1 cellular context compared by ENCODE assay signal in the genomic region with DNA sequence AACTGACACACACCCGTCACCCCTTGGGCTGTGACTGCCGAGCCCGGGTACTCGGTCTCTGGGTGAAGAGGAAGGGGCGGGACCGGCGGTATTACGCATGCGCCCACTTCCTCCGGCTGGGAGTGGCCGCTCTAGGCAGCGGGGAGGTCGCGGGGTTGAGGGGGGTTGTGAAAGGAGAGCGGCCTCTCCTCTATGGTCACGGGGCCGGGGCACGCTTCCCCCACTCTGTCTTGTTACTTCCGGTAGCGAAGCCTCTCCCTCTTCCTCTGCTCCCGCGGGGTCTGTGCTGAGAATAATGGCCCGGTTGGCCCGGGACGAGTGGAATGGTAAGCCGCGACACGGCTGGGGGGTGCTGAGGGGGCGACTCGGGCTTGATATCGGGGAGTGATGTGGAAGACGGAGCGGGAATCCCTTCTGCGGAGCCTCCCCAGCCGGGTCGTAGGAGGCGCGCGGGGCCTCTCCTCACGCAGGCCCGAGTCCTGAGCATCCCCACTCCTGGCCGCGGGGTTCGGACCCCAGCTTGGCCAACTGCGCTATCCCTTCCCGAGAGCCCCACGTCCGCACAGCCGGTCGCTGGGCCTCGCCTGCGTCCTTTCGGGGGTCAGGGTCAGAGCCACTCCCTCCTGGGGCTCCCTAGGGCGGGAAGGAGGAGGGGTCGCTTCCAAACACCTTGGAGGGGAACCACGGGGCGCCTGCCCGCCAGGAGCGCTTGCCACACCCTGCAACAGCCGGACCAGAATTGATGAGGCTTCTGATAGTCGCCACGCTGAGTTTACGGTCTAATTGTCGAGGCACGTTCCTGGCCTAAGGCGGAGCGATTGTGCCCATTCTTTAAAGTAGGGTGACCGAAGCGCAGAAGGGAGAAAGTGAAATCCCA.
TF ChIP-seq lines count a peak whose summit lies in the region.

A gene with protein sequence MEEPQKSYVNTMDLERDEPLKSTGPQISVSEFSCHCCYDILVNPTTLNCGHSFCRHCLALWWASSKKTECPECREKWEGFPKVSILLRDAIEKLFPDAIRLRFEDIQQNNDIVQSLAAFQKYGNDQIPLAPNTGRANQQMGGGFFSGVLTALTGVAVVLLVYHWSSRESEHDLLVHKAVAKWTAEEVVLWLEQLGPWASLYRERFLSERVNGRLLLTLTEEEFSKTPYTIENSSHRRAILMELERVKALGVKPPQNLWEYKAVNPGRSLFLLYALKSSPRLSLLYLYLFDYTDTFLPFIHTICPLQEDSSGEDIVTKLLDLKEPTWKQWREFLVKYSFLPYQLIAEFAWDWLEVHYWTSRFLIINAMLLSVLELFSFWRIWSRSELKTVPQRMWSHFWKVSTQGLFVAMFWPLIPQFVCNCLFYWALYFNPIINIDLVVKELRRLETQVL (plus strand): TSS at position 259 of the 877 bp plus-strand sequence. CDS start 11,396 bp downstream, outside the sequence.

TF ChIP-seq in WTC11, 78 proteins besides CTCF, POLR2A, EP300 and RAD21 (continued from another document):
- peak; percentile 71 for TF ChIP-seq FOXP4 (CRISPR knock-in tag; IDR thresholded peaks at IDR 0.05)
- TF ChIP-seq, protein P1, sequence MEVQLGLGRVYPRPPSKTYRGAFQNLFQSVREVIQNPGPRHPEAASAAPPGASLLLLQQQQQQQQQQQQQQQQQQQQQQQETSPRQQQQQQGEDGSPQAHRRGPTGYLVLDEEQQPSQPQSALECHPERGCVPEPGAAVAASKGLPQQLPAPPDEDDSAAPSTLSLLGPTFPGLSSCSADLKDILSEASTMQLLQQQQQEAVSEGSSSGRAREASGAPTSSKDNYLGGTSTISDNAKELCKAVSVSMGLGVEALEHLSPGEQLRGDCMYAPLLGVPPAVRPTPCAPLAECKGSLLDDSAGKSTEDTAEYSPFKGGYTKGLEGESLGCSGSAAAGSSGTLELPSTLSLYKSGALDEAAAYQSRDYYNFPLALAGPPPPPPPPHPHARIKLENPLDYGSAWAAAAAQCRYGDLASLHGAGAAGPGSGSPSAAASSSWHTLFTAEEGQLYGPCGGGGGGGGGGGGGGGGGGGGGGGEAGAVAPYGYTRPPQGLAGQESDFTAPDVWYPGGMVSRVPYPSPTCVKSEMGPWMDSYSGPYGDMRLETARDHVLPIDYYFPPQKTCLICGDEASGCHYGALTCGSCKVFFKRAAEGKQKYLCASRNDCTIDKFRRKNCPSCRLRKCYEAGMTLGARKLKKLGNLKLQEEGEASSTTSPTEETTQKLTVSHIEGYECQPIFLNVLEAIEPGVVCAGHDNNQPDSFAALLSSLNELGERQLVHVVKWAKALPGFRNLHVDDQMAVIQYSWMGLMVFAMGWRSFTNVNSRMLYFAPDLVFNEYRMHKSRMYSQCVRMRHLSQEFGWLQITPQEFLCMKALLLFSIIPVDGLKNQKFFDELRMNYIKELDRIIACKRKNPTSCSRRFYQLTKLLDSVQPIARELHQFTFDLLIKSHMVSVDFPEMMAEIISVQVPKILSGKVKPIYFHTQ (CRISPR knock-in tag; IDR thresholded peaks at IDR 0.05), result no peak
- TF ChIP-seq NR3C1 (CRISPR knock-in tag; conservative IDR thresholded peaks at IDR 0.05; ENCODE audit: low read depth), result no peak
- TF ChIP-seq ZNF138 (CRISPR knock-in tag; conservative IDR thresholded peaks at IDR 0.05), result no peak
- TF ChIP-seq ESRRA (CRISPR knock-in tag; IDR thresholded peaks at IDR 0.05; ENCODE audit: borderline replicate concordance), result no peak
- no peak for TF ChIP-seq CREB1 (CRISPR knock-in tag; IDR thresholded peaks at IDR 0.05)
- TF ChIP-seq ZBTB21 (CRISPR knock-in tag; IDR thresholded peaks at IDR 0.05; ENCODE audit: borderline replicate concordance), result peak; percentile 62; the same call in 1 of the 2 replicates
- TF ChIP-seq SP1 (CRISPR knock-in tag; conservative IDR thresholded peaks at IDR 0.05), result peak; percentile 82
- no peak for TF ChIP-seq STAT6 (CRISPR knock-in tag; conservative IDR thresholded peaks at IDR 0.05; ENCODE audit: low read depth)
- TF ChIP-seq KAT7 (CRISPR knock-in tag; IDR thresholded peaks at IDR 0.05; ENCODE audit: borderline replicate concordance), result no peak
- TF ChIP-seq SMAD3 (CRISPR knock-in tag; IDR thresholded peaks at IDR 0.05; ENCODE audit: borderline replicate concordance), result peak; percentile 32; the same call in 1 of the 2 replicates
- TF ChIP-seq TEAD1 (CRISPR knock-in tag; IDR thresholded peaks at IDR 0.05), result 0 out of 2 replicates have a peak, but pooled peaks have one; percentile 24
- no peak for TF ChIP-seq MXD4 (CRISPR knock-in tag; IDR thresholded peaks at IDR 0.05; ENCODE audit: borderline replicate concordance)
- no peak for TF ChIP-seq ZNF219 (CRISPR knock-in tag; IDR thresholded peaks at IDR 0.05; ENCODE audit: borderline replicate concordance)
- no peak for TF ChIP-seq FOXP1 (CRISPR knock-in tag; IDR thresholded peaks at IDR 0.05; ENCODE audit: borderline replicate concordance)
- TF ChIP-seq TP53 (CRISPR knock-in tag; IDR thresholded peaks at IDR 0.05), result no peak
- peak; percentile 67; the same call in 1 of the 2 replicates for TF ChIP-seq FOXK1 (CRISPR knock-in tag; IDR thresholded peaks at IDR 0.05)
- no peak for TF ChIP-seq NFYB (CRISPR knock-in tag; conservative IDR thresholded peaks at IDR 0.05; ENCODE audit: low read depth)
- no peak for TF ChIP-seq ZNF423 (CRISPR knock-in tag; IDR thresholded peaks at IDR 0.05)
- TF ChIP-seq, protein P2, sequence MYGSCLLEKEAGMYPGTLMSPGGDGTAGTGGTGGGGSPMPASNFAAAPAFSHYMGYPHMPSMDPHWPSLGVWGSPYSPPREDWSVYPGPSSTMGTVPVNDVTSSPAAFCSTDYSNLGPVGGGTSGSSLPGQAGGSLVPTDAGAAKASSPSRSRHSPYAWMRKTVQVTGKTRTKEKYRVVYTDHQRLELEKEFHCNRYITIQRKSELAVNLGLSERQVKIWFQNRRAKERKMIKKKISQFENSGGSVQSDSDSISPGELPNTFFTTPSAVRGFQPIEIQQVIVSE (CRISPR knock-in tag; IDR thresholded peaks at IDR 0.05; ENCODE audit: borderline replicate concordance), result no peak
- no peak for TF ChIP-seq JAZF1 (CRISPR knock-in tag; IDR thresholded peaks at IDR 0.05)
- TF ChIP-seq, protein P3, sequence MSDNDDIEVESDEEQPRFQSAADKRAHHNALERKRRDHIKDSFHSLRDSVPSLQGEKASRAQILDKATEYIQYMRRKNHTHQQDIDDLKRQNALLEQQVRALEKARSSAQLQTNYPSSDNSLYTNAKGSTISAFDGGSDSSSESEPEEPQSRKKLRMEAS (CRISPR knock-in tag; IDR thresholded peaks at IDR 0.05), result peak; percentile 64
- TF ChIP-seq, protein P4, sequence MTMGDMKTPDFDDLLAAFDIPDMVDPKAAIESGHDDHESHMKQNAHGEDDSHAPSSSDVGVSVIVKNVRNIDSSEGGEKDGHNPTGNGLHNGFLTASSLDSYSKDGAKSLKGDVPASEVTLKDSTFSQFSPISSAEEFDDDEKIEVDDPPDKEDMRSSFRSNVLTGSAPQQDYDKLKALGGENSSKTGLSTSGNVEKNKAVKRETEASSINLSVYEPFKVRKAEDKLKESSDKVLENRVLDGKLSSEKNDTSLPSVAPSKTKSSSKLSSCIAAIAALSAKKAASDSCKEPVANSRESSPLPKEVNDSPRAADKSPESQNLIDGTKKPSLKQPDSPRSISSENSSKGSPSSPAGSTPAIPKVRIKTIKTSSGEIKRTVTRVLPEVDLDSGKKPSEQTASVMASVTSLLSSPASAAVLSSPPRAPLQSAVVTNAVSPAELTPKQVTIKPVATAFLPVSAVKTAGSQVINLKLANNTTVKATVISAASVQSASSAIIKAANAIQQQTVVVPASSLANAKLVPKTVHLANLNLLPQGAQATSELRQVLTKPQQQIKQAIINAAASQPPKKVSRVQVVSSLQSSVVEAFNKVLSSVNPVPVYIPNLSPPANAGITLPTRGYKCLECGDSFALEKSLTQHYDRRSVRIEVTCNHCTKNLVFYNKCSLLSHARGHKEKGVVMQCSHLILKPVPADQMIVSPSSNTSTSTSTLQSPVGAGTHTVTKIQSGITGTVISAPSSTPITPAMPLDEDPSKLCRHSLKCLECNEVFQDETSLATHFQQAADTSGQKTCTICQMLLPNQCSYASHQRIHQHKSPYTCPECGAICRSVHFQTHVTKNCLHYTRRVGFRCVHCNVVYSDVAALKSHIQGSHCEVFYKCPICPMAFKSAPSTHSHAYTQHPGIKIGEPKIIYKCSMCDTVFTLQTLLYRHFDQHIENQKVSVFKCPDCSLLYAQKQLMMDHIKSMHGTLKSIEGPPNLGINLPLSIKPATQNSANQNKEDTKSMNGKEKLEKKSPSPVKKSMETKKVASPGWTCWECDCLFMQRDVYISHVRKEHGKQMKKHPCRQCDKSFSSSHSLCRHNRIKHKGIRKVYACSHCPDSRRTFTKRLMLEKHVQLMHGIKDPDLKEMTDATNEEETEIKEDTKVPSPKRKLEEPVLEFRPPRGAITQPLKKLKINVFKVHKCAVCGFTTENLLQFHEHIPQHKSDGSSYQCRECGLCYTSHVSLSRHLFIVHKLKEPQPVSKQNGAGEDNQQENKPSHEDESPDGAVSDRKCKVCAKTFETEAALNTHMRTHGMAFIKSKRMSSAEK (CRISPR knock-in tag; IDR thresholded peaks at IDR 0.05; ENCODE audit: borderline replicate concordance), result no peak
